Comparison of ENCODE assay signal across 27 cellular contexts in the genomic region with DNA sequence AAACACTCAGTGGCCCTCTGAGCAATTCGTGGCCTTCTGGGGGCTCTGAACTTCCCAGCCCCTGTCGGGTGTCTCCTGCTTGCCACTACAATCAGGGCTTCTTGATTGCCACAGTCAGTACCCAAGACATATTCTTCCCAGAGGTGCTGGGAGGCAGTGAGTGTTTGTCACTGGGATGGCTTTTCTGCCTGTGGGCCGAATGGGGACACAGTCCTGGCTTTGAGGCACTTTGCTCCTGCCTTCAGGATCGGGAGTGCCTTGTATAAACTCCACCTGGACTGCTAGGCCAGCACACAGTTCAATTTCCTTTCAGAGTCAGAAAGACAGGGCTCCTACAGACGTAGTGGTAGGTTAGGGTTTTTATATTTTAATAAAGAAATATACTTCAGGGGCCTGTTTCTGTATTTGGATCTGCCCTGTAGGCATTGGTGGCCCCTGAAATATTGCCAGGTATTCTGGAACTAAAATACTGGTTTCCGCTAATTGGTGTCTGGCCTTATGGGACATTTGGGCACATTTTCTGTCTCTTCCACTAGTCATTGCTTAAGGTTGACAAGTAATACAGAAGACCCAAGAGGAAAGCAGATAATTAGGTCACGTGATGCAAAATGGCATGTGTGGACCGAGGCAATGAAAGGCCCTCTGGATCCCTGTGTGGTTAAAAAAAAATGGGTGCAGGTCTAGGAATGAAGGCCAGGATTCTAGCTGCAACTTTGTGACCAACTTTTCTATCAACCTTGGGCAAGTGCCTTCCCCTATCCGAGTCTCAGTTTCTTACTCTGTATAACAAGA.
"Had no signal": no experiment of that assay in that cellular context is flagged by ENCODE, and none has a peak within 500 bp of the region (broad histone marks: within the 10 kb centered on the region; RNA-seq: fewer than 3 reads in every experiment).

No MANE protein-coding gene starts in this region.

- H3K9me3 Mint-ChIP-seq: immature natural killer cell; nephron; stimulated activated effector memory CD8-positive, alpha-beta T cell treated with anti-CD3 and anti-CD28 coated beads, Interleukin-12 subunit alpha, Interleukin-12 subunit beta, amount 100 ng/mL, for 72 hours; stimulated activated naive CD8-positive, alpha-beta T cell treated with anti-CD3 and anti-CD28 coated beads, Interleukin-15, Interleukin-2, amounts not matched to agents 100 ng/mL and 50 ng/mL, for 24 hours had no signal

- H3K4me1 ChIP-seq: left lung, lower lobe of right lung, right atrium auricular region, spleen, suprapubic skin, tibial artery, upper lobe of right lung had no signal

- H3K4me3 Mint-ChIP-seq: immature natural killer cell; naive thymus-derived CD8-positive, alpha-beta T cell; nephron; stimulated activated effector memory CD8-positive, alpha-beta T cell treated with anti-CD3 and anti-CD28 coated beads, Interleukin-12 subunit alpha, Interleukin-12 subunit beta, amount 100 ng/mL, for 72 hours; stimulated activated naive CD8-positive, alpha-beta T cell treated with anti-CD3 and anti-CD28 coated beads, Interleukin-15, Interleukin-2, amounts not matched to agents 100 ng/mL and 50 ng/mL, for 24 hours had no signal

- H3K4me1 Mint-ChIP-seq: immature natural killer cell; naive thymus-derived CD8-positive, alpha-beta T cell; stimulated activated effector memory CD8-positive, alpha-beta T cell treated with anti-CD3 and anti-CD28 coated beads, Interleukin-12 subunit alpha, Interleukin-12 subunit beta, amount 100 ng/mL, for 72 hours had no signal

- H3K36me3 ChIP-seq: left lung, lower lobe of right lung, ovary, right atrium auricular region, spleen, upper lobe of right lung had no signal

- FAIRE-seq: islet of Langerhans, kidney, small intestine, urothelium cell line had no signal

- DNase-seq: hypothalamus; immature natural killer cell; kidney; left colon; left lung; lower lobe of right lung; mammary epithelial cell; mesenchymal stem cell; naive thymus-derived CD8-positive, alpha-beta T cell; ovary; small intestine; spleen; stimulated activated CD4-positive, alpha-beta T cell treated with anti-CD3 and anti-CD28 coated beads, Interleukin-4, amount 100 ng/mL, for 24 hours; stimulated activated naive CD4-positive, alpha-beta T cell; tibial artery; trophoblast cell; upper lobe of right lung had no signal

- H3K4me3 ChIP-seq: left lung, lower lobe of right lung, ovary, right atrium auricular region, spleen, suprapubic skin, thoracic aorta, tibial artery, upper lobe of right lung had no signal

- H3K27me3 Mint-ChIP-seq: progenitor cell of endocrine pancreas; stimulated activated naive CD8-positive, alpha-beta T cell treated with anti-CD3 and anti-CD28 coated beads, Interleukin-15, Interleukin-2, amounts not matched to agents 100 ng/mL and 50 ng/mL, for 24 hours had no signal

- H3K27ac ChIP-seq: left lung, lower lobe of right lung, ovary, right atrium auricular region, spleen, suprapubic skin, thoracic aorta, tibial artery, upper lobe of right lung had no signal

- H3K36me3 Mint-ChIP-seq: immature natural killer cell; naive thymus-derived CD8-positive, alpha-beta T cell; stimulated activated effector memory CD8-positive, alpha-beta T cell treated with anti-CD3 and anti-CD28 coated beads, Interleukin-12 subunit alpha, Interleukin-12 subunit beta, amount 100 ng/mL, for 72 hours had no signal

- ATAC-seq: left colon; left lung; lower lobe of right lung; naive thymus-derived CD8-positive, alpha-beta T cell; sciatic nerve; stimulated activated effector memory CD8-positive, alpha-beta T cell treated with anti-CD3 and anti-CD28 coated beads, Interleukin-12 subunit alpha, Interleukin-12 subunit beta, amount 100 ng/mL, for 72 hours; upper lobe of right lung had no signal

- H3K27me3 ChIP-seq: left lung, ovary, right atrium auricular region, spleen, suprapubic skin, tibial artery, upper lobe of right lung had no signal

- H3K27ac Mint-ChIP-seq: immature natural killer cell; naive thymus-derived CD8-positive, alpha-beta T cell; nephron; progenitor cell of endocrine pancreas; stimulated activated effector memory CD8-positive, alpha-beta T cell treated with anti-CD3 and anti-CD28 coated beads, Interleukin-12 subunit alpha, Interleukin-12 subunit beta, amount 100 ng/mL, for 72 hours; stimulated activated naive CD8-positive, alpha-beta T cell treated with anti-CD3 and anti-CD28 coated beads, Interleukin-15, Interleukin-2, amounts not matched to agents 100 ng/mL and 50 ng/mL, for 24 hours had no signal

- H3K9me3 ChIP-seq: left lung, lower lobe of right lung, ovary, right atrium auricular region, spleen, suprapubic skin, thoracic aorta, tibial artery, upper lobe of right lung had no signal
